In the genomic region with DNA sequence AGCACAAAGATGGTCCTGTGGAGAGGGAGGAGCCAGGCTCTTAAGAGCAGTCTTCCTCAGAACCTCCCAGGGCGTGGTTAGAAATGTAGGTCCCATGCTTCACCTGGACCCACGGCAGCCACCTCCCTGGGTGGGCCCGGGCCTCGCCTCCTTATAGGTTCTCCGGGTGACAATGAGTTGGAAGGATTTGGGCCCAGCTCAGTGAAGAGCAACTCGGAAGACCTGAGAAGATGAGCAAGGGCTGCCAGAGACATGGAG, we compare ENCODE assay signal across 15 cellular contexts. TPM values are rescaled to one million over a fixed set of nuclear protein-coding genes. Genes with fewer than 3 reads are reported as not detected.
A peak's percentile ranks its signal among the peaks of the same experiment; 100 is the strongest.
DNase-seq lines count a peak whose midpoint lies in the region; ATAC-seq, FAIRE-seq and TF ChIP-seq lines count a peak whose summit lies in the region.
"Had no signal": no experiment of that assay in that cellular context is flagged by ENCODE, and none has a peak within 500 bp of the region (broad histone marks: within the 10 kb centered on the region; RNA-seq: fewer than 3 reads in every experiment).

No MANE protein-coding gene starts in this region.

- H3K27me3 ChIP-seq in K562 (ENCODE audit: control insufficient read depth in 2 of 2, insufficient read depth in 2 of 2, low read length in 2 of 2) (no peaks in the 10 kb centered on the region), mesendoderm (ENCODE audit: insufficient read depth, low read length, poor library complexity) (no peaks in the 10 kb centered on the region)

- H3K9me3 ChIP-seq in K562 (replicated peaks; ENCODE audit: control insufficient read depth, insufficient read depth, low read depth, low read length): no peaks in the 10 kb centered on the region

- H4K8ac ChIP-seq in mesendoderm (ENCODE audit: low read depth, low read length): no peak overlapping the region

- FAIRE-seq in K562 (lab: Jason Lieb, UNC): no peak
- FAIRE-seq: GM18507 had no signal

- H3K27ac Mint-ChIP-seq in IgD-negative memory B cell: peak overlapping the region in 2 of 3 donors; percentile 19 to 30

- in situ Hi-C loops in K562 (cut with MboI): no loop called here
- in situ Hi-C loops in GM13976 (cut with MboI; ENCODE audit: low sequenced_read_pairs, unreplicated experiment): no loop called here

- H3K79me2 ChIP-seq in K562 (ENCODE audit: control insufficient read depth, insufficient read depth, low read length): peaks cover 6% of the 10 kb centered on the region
- H3K79me2 ChIP-seq in mesendoderm (ENCODE audit: control insufficient read depth, insufficient read depth, low read length): no peaks in the 10 kb centered on the region

- TF ChIP-seq POLR2A in K562 (conservative IDR thresholded peaks at IDR 0.05): no peak

- POLR2A ChIA-PET in K562 (lab: Yijun Ruan, JAX): interaction anchor here (0.5 to 1.6 kb wide), 9 partner anchors 10 to 588 kb away, joined by 3 to 5 read pairs (median 4); no protein-coding TSS in a partner anchor

- H3K18ac ChIP-seq in mesendoderm (ENCODE audit: low read length): no peak overlapping the region

- H3K4me3 ChIP-seq in K562 (no peak overlapping the region), mesendoderm (ENCODE audit: low read length) (no peak overlapping the region), foreskin fibroblast (ENCODE audit: low read depth in 1 of 2, low read length in 2 of 2) (no peak overlapping the region)
- H3K4me3 ChIP-seq: GM23248 had no signal

- no TSS peak for BruUV-seq in K562 (replicated peaks; lab: Mats Ljungman, UMichigan)

- no peak overlapping the region for H2BK120ac ChIP-seq in mesendoderm (ENCODE audit: low read depth, low read length)

- TF ChIP-seq EP300 in K562 (IDR thresholded peaks at IDR 0.05; ENCODE audit: low read length): no peak

- peak overlapping the region in 1 of 4 donors; percentile 27 for H3K4me3 Mint-ChIP-seq in IgD-negative memory B cell
- H3K4me3 Mint-ChIP-seq: CD14-positive monocyte; CD8-positive, alpha-beta memory T cell had no signal

- H3K4me1 ChIP-seq in K562 (replicated peaks in 1 of 2; ENCODE audit: control insufficient read depth in 2 of 2, insufficient read depth in 2 of 2, low read length in 2 of 2): peaks cover 43 to 49% of the 10 kb centered on the region in 2 experiments
- peaks cover 6% of the 10 kb centered on the region for H3K4me1 ChIP-seq in mesendoderm (ENCODE audit: control insufficient read depth, low read depth, low read length)

- peak overlapping the region; percentile 65 for H3K56ac ChIP-seq in mesendoderm (ENCODE audit: low read length)

- no peak overlapping the region for H2BK5ac ChIP-seq in mesendoderm (ENCODE audit: low read length)

- no peaks in the 10 kb centered on the region for H3K79me1 ChIP-seq in mesendoderm (ENCODE audit: low read length)

- intact Hi-C loops in K562 (cut with micrococcal nuclease): loop anchor here (10.0 kb wide), 1 partner anchor 603 kb away; a partner anchor contains a TSS

- peak; percentile 4 for ATAC-seq in K562

- H2AK5ac ChIP-seq in mesendoderm (ENCODE audit: low read length): no peak overlapping the region

- H3K4me2 ChIP-seq in K562 (ENCODE audit: insufficient read depth, low read length) (peak overlapping the region; percentile 76), mesendoderm (ENCODE audit: low read length) (no peak overlapping the region)

- no peaks in the 10 kb centered on the region for H3K36me3 Mint-ChIP-seq in IgD-negative memory B cell

- H2BK15ac ChIP-seq in mesendoderm (replicated peaks; ENCODE audit: low read depth): no peak overlapping the region

- WGBS in K562 (ENCODE audit: insufficient coverage, low coverage, missing lambda C conversion rate): 8% methylated on average over 5 of the region's 6 CpGs
- whole genome bisulfite sequencing in mesendoderm (ENCODE audit: extremely low coverage, insufficient coverage, low lambda C conversion rate): no CpG with 5 or more reads among the region's 6 CpGs

- H3K4ac ChIP-seq in mesendoderm (ENCODE audit: low read depth, low read length): no peak overlapping the region

- peak overlapping the region; percentile 34 to 66 for H3K9ac ChIP-seq in K562 (ENCODE audit: insufficient read depth in 1 of 2, low read depth in 2 of 2, low read length in 2 of 2)
- no peak overlapping the region for H3K9ac ChIP-seq in mesendoderm (ENCODE audit: low read length)
- H3K9ac ChIP-seq: GM23248 had no signal

- H3K4me1 Mint-ChIP-seq in IgD-negative memory B cell: peaks cover 10 to 16% (median 10%) of the 10 kb centered on the region in 3 donors

- no peak for TF ChIP-seq RAD21 in K562 (CRISPR knock-in tag; conservative IDR thresholded peaks at IDR 0.05 in 1 of 2, IDR thresholded peaks at IDR 0.05 in 1 of 2)

- H4K20me1 ChIP-seq in K562 (replicated peaks; ENCODE audit: control insufficient read depth, insufficient read depth, low read length): no peaks in the 10 kb centered on the region

- CTCF ChIA-PET in K562 (lab: Yijun Ruan, JAX; ENCODE audit: low intra/inter-chr PET ratio): no interaction called here

- no peaks in the 10 kb centered on the region for H3K27me3 Mint-ChIP-seq in IgD-negative memory B cell

- peak overlapping the region; percentile 56 for H3K23ac ChIP-seq in mesendoderm (ENCODE audit: low read length)

- H3K36me3 ChIP-seq in K562 (ENCODE audit: control insufficient read depth, insufficient read depth, low read length) (no peaks in the 10 kb centered on the region), mesendoderm (ENCODE audit: control insufficient read depth, insufficient read depth, low read length) (no peaks in the 10 kb centered on the region)

- H2AFZ ChIP-seq in K562 (ENCODE audit: low read depth, low read length): peak overlapping the region; percentile 54
- H2AFZ ChIP-seq: GM23248 had no signal

- DNase-seq in K562 (ENCODE audit: extremely low read depth in 1 of 4, low spot score in 3 of 4) (peak in 2 of 4 experiments; percentile 28 to 43), mesendoderm (no peak), foreskin fibroblast (no peak), GM13976 (ENCODE audit: low spot score) (no peak), COLO829 (ENCODE audit: low spot score) (no peak)
- no peak for DNase-seq in activated CD4-positive, alpha-beta T cell treated with anti-CD3 and anti-CD28 coated beads for 4 hours
- DNase-seq: Calu3; CD8-positive, alpha-beta memory T cell; DMS 273 treated with DMSO at 0.1 percent for 48 hours; GM23248; H7; KBM-7 had no signal

- TF ChIP-seq CTCF in K562 (IDR thresholded peaks at IDR 0.05 in 2 of 3, conservative IDR thresholded peaks at IDR 0.05 in 1 of 3; ENCODE audit: insufficient read depth in 2 of 3, low read depth in 1 of 3, low read length in 3 of 3): no peak
- no peak for TF ChIP-seq CTCF in foreskin fibroblast (IDR thresholded peaks at IDR 0.05; ENCODE audit: low read depth, low read length)
- no peak for TF ChIP-seq CTCF in GM13976 (IDR thresholded peaks at IDR 0.05; ENCODE audit: borderline replicate concordance, control extremely low read depth, extremely low read depth, insufficient read depth, missing control alignments)

- peak overlapping the region; percentile 49 for H3K27ac ChIP-seq in K562 (ENCODE audit: extremely low read depth, low read depth, low read length)
- no peak overlapping the region for H3K27ac ChIP-seq in mesendoderm (ENCODE audit: low read depth, low read length)
- H3K27ac ChIP-seq: GM23248 had no signal

- no peaks in the 10 kb centered on the region for H3K9me1 ChIP-seq in K562 (ENCODE audit: control insufficient read depth, insufficient read depth, low read length)

- no peaks in the 10 kb centered on the region for H3K9me3 Mint-ChIP-seq in IgD-negative memory B cell
- H3K9me3 Mint-ChIP-seq: CD8-positive, alpha-beta memory T cell had no signal

- no peak overlapping the region for H4K5ac ChIP-seq in mesendoderm (ENCODE audit: low read length)

RNA-seq across cellular contexts. Expression of a gene that starts 26.3 kb away (rescaled TPM):
- polyA plus RNA-seq in IgD-negative memory B cell (3.1 TPM), K562 (2011; rRNA removed) (9.7 and 17.1 TPM in 2 replicates), K562 (2014; fragmentation: Illumina TruSeq; extraction: Trizol) (18.4 and 19.9 TPM in 2 replicates), K562 (2014; fragmentation: Nextera tagmentation; extraction: Ambion mirVana) (under 1 TPM; 0.38 to 0.39 TPM), K562 (2014; rRNA removed) (12.0 and 14.1 TPM in 2 replicates)
- total RNA-seq in K562 (2011; cell fraction: chromatin; rRNA removed; ENCODE audit: low replicate concordance): 39.5 and 84.3 TPM in 2 replicates
- 40.4 and 42.6 TPM in 2 replicates for total RNA-seq in K562 (2011; cell fraction: nucleolus; rRNA removed)
- 43.0 and 46.6 TPM in 2 replicates for total RNA-seq in K562 (2011; cell fraction: nucleoplasm; rRNA removed)
- total RNA-seq in K562 (2014; rRNA removed) (14.0 and 15.3 TPM in 2 replicates), K562 (2014; rRNA removed; fragmentation: Illumina TruSeq; extraction: Trizol) (7.4 and 8.7 TPM in 2 replicates), K562 (2015; rRNA removed; fragmentation: Illumina TruSeq; extraction: Trizol) (9.9 and 11.5 TPM in 2 replicates), K562 (2021) (43.2 and 47.9 TPM in 2 replicates)
- polyA plus RNA-seq in K562 (2011; cell fraction: cytosol; rRNA removed): 13.1 and 18.3 TPM in 2 replicates
- 28.2 and 31.3 TPM in 2 replicates for polyA plus RNA-seq in K562 (2011; cell fraction: nucleus; rRNA removed)
- 14.9 and 22.7 TPM in 2 replicates for polyA plus RNA-seq in K562 (2012)
- 14.5 and 17.3 TPM in 2 replicates for polyA minus RNA-seq in K562 (2011; rRNA and poly(A)+ RNA removed)
- 19.3 and 27.4 TPM in 2 replicates for polyA minus RNA-seq in K562 (2011; cell fraction: cytosol; rRNA and poly(A)+ RNA removed)
- 12.3 and 21.3 TPM in 2 replicates for polyA minus RNA-seq in K562 (2011; cell fraction: nucleus; rRNA and poly(A)+ RNA removed)
- 36.0 TPM for polyA plus RNA-seq in mesendoderm (2013, experiment 1 of 2)
- polyA plus RNA-seq in mesendoderm (2013, experiment 2 of 2): 34.9 TPM

RNA-seq across cellular contexts. Expression of a gene that starts 32.1 kb away (rescaled TPM):
- polyA plus RNA-seq in IgD-negative memory B cell (7,694 TPM), K562 (2011; rRNA removed) (5,983 and 6,751 TPM in 2 replicates), K562 (2014; fragmentation: Illumina TruSeq; extraction: Trizol) (3,907 and 4,185 TPM in 2 replicates), K562 (2014; fragmentation: Nextera tagmentation; extraction: Ambion mirVana) (1,000 to 10,000 TPM; 1,824 to 2,512 TPM), K562 (2014; rRNA removed) (4,384 and 5,321 TPM in 2 replicates)
- 265 and 394 TPM in 2 replicates for total RNA-seq in K562 (2011; cell fraction: chromatin; rRNA removed; ENCODE audit: low replicate concordance)
- 818 and 919 TPM in 2 replicates for total RNA-seq in K562 (2011; cell fraction: nucleolus; rRNA removed)
- 1,009 and 1,942 TPM in 2 replicates for total RNA-seq in K562 (2011; cell fraction: nucleoplasm; rRNA removed)
- total RNA-seq in K562 (2014; rRNA removed) (3,004 and 3,238 TPM in 2 replicates), K562 (2014; rRNA removed; fragmentation: Illumina TruSeq; extraction: Trizol) (3,003 and 3,017 TPM in 2 replicates), K562 (2015; rRNA removed; fragmentation: Illumina TruSeq; extraction: Trizol) (2,679 and 2,873 TPM in 2 replicates), K562 (2021) (3,285 and 3,523 TPM in 2 replicates)
- 5,490 and 8,746 TPM in 2 replicates for polyA plus RNA-seq in K562 (2011; cell fraction: cytosol; rRNA removed)
- polyA plus RNA-seq in K562 (2011; cell fraction: nucleus; rRNA removed): 1,361 and 2,299 TPM in 2 replicates
- polyA plus RNA-seq in K562 (2012): 4,665 and 5,719 TPM in 2 replicates
- 3,342 and 3,929 TPM in 2 replicates for polyA minus RNA-seq in K562 (2011; rRNA and poly(A)+ RNA removed)
- polyA minus RNA-seq in K562 (2011; cell fraction: cytosol; rRNA and poly(A)+ RNA removed): 682 and 753 TPM in 2 replicates
- polyA minus RNA-seq in K562 (2011; cell fraction: nucleus; rRNA and poly(A)+ RNA removed): 162 and 371 TPM in 2 replicates
- 4,258 TPM for polyA plus RNA-seq in mesendoderm (2013, experiment 1 of 2)
- polyA plus RNA-seq in mesendoderm (2013, experiment 2 of 2): 4,342 TPM
